In genomic region chr7:91718071-91718470, GRCh38 we compare ENCODE assay signal across 27 cellular contexts.
"Had no signal": no experiment of that assay in that cellular context is flagged by ENCODE, and none has a peak within 500 bp of the region (broad histone marks: within the 10 kb centered on the region; RNA-seq: fewer than 3 reads in every experiment).

No MANE protein-coding gene starts in this region.

- H3K9me3 ChIP-seq: body of pancreas, ovary, prostate gland, suprapubic skin had no signal

- DNase-seq: activated CD4-positive, alpha-beta T cell treated with anti-CD3 and anti-CD28 coated beads for 36 hours; activated CD4-positive, alpha-beta T cell treated with anti-CD3 and anti-CD28 coated beads, Interleukin-2, amount 50 U/mL, for 4 hours; activated CD4-positive, CD25-positive, alpha-beta regulatory T cell; activated naive CD4-positive, alpha-beta T cell; activated T-cell treated with anti-CD3 and anti-CD28 coated beads for 4 hours; activated T-cell treated with anti-CD3 and anti-CD28 coated beads, Interleukin-2, amount 50 U/mL, for 72 hours; body of pancreas; foreskin melanocyte; heart right ventricle; left ventricle myocardium inferior; naive B cell; ovary; retina; stimulated activated CD4-positive, alpha-beta T cell treated with anti-CD3 and anti-CD28 coated beads, Interleukin-1b, Interleukin-23, amount 100 ng/mL, for 48 hours; stimulated activated CD4-positive, alpha-beta T cell treated with anti-CD3 and anti-CD28 coated beads, Interleukin-4, amount 100 ng/mL, for 4 hours; stimulated activated CD8-positive, alpha-beta memory T cell treated with anti-CD3 and anti-CD28 coated beads, Interleukin-4, amount 100 ng/mL, for 48 hours; stimulated activated naive B cell treated with anti-CD40 and anti-IgM and Interleukin-4, amounts not matched to agents 10 μg/mL and 1 μg/mL and 100 μg/mL, for 72 hours; stomach; tibial artery had no signal

- H3K27ac Mint-ChIP-seq: activated CD4-positive, alpha-beta T cell treated with anti-CD3 and anti-CD28 coated beads for 36 hours; activated naive CD4-positive, alpha-beta T cell treated with anti-CD3 and anti-CD28 coated beads, Interleukin-2, amount 50 U/mL, for 72 hours; activated T-cell treated with anti-CD3 and anti-CD28 coated beads, Interleukin-2, amount 50 U/mL, for 72 hours; naive B cell; stimulated activated naive B cell treated with anti-CD40 and anti-IgM and Interleukin-4, amounts not matched to agents 10 μg/mL and 1 μg/mL and 100 μg/mL, for 72 hours had no signal

- H3K4me3 ChIP-seq: body of pancreas, cardiac muscle cell, heart right ventricle, left ventricle myocardium inferior, lung, ovary, prostate gland, smooth muscle cell, stomach, suprapubic skin, tibial artery had no signal

- H3K27me3 ChIP-seq: body of pancreas, cardiac muscle cell, heart right ventricle, ovary, stomach, suprapubic skin, tibial artery had no signal

- H3K4me1 Mint-ChIP-seq: activated CD4-positive, alpha-beta T cell treated with anti-CD3 and anti-CD28 coated beads for 36 hours; naive B cell; stimulated activated naive B cell treated with anti-CD40 and anti-IgM and Interleukin-4, amounts not matched to agents 10 μg/mL and 1 μg/mL and 100 μg/mL, for 72 hours had no signal

- ATAC-seq: activated CD4-positive, alpha-beta T cell treated with anti-CD3 and anti-CD28 coated beads for 36 hours; activated naive CD4-positive, alpha-beta T cell treated with anti-CD3 and anti-CD28 coated beads, Interleukin-2, amount 50 U/mL, for 72 hours; activated T-cell treated with anti-CD3 and anti-CD28 coated beads, Interleukin-2, amount 50 U/mL, for 72 hours; body of pancreas; esophagus mucosa; heart right ventricle; sciatic nerve; stimulated activated naive B cell treated with anti-CD40 and anti-IgM and Interleukin-4, amounts not matched to agents 10 μg/mL and 1 μg/mL and 100 μg/mL, for 72 hours had no signal

- H3K36me3 ChIP-seq: cardiac muscle cell, heart right ventricle, left ventricle myocardium inferior, ovary, prostate gland, stomach, suprapubic skin, tibial artery had no signal

- H3K4me3 Mint-ChIP-seq: activated CD4-positive, alpha-beta T cell treated with anti-CD3 and anti-CD28 coated beads for 36 hours; activated T-cell treated with anti-CD3 and anti-CD28 coated beads, Interleukin-2, amount 50 U/mL, for 72 hours; naive B cell; stimulated activated naive B cell treated with anti-CD40 and anti-IgM and Interleukin-4, amounts not matched to agents 10 μg/mL and 1 μg/mL and 100 μg/mL, for 72 hours had no signal

- H3K4me1 ChIP-seq: body of pancreas, heart right ventricle, left ventricle myocardium inferior, prostate gland, stomach, suprapubic skin, tibial artery had no signal

- H3K27ac ChIP-seq: body of pancreas, cardiac muscle cell, heart right ventricle, left ventricle myocardium inferior, ovary, prostate gland, stomach, suprapubic skin, tibial artery had no signal

- H3K4me2 ChIP-seq: smooth muscle cell had no signal
